Comparison of ENCODE assay signal across 9 cellular contexts in genomic region chr14:75127903-75128595, GRCh38. TPM values are rescaled to one million over a fixed set of nuclear protein-coding genes. Genes with fewer than 3 reads are reported as not detected.
DNase-seq lines count a peak whose midpoint lies in the region; ATAC-seq and TF ChIP-seq lines count a peak whose summit lies in the region.
"Had no signal": no experiment of that assay in that cellular context is flagged by ENCODE, and none has a peak within 500 bp of the region (broad histone marks: within the 10 kb centered on the region; RNA-seq: fewer than 3 reads in every experiment).

No MANE protein-coding gene starts in this region.

- no peak for ATAC-seq in activated T-cell treated with anti-CD3 and anti-CD28 coated beads, Interleukin-2, amount 50 U/mL, for 4 hours
- ATAC-seq in GM21447 (IDR thresholded peaks at IDR 0.05; ENCODE audit: unreplicated experiment), result no peak
- ATAC-seq in HG03565 (IDR thresholded peaks at IDR 0.05; ENCODE audit: unreplicated experiment), result no peak

- 60 to 69% methylated on average over 10 of the region's 10 CpGs for WGBS in thyroid gland, 2 donors

- no peaks in the 10 kb centered on the region for H3K9me3 Mint-ChIP-seq in activated T-cell treated with anti-CD3 and anti-CD28 coated beads, Interleukin-2, amount 50 U/mL, for 4 hours
- H3K9me3 Mint-ChIP-seq in activated T-helper 2 cell treated with anti-CD3 and anti-CD28 coated beads, Interferon-gamma antibody, Interleukin-2, Interleukin-4, amounts not matched to agents 10 μg/mL and 5 μg/mL and 100 μg/mL, durations not matched to agents 14 hours and 24 hours and 36 hours, result no peaks in the 10 kb centered on the region

- H3K9me3 ChIP-seq in thyroid gland, result no peaks in the 10 kb centered on the region

- H3K36me3 ChIP-seq in kidney epithelial cell (ENCODE audit: control insufficient read depth, insufficient read depth, low read length) (no peaks in the 10 kb centered on the region), thyroid gland (no peaks in the 10 kb centered on the region)

- H3K27me3 ChIP-seq in kidney epithelial cell (ENCODE audit: control insufficient read depth, insufficient read depth, low read length) (no peaks in the 10 kb centered on the region), thyroid gland (no peaks in the 10 kb centered on the region)

- H3K27me3 Mint-ChIP-seq in activated T-cell treated with anti-CD3 and anti-CD28 coated beads, Interleukin-2, amount 50 U/mL, for 4 hours (ENCODE audit: low read depth), result no peaks in the 10 kb centered on the region
- no peaks in the 10 kb centered on the region for H3K27me3 Mint-ChIP-seq in activated T-helper 2 cell treated with anti-CD3 and anti-CD28 coated beads, Interferon-gamma antibody, Interleukin-2, Interleukin-4, amounts not matched to agents 10 μg/mL and 5 μg/mL and 100 μg/mL, durations not matched to agents 14 hours and 24 hours and 36 hours (ENCODE audit: low read depth)

- TF ChIP-seq POLR2A in thyroid gland (IDR thresholded peaks at IDR 0.05), result no peak

- peak overlapping the region; percentile 94 for H3K27ac Mint-ChIP-seq in activated T-helper 2 cell treated with anti-CD3 and anti-CD28 coated beads, Interferon-gamma antibody, Interleukin-2, Interleukin-4, amounts not matched to agents 10 μg/mL and 5 μg/mL and 100 μg/mL, durations not matched to agents 14 hours and 24 hours and 36 hours

- peaks cover 18% of the 10 kb centered on the region for H3K36me3 Mint-ChIP-seq in activated T-cell treated with anti-CD3 and anti-CD28 coated beads, Interleukin-2, amount 50 U/mL, for 4 hours (ENCODE audit: insufficient read depth)
- peaks cover 38% of the 10 kb centered on the region for H3K36me3 Mint-ChIP-seq in activated T-helper 2 cell treated with anti-CD3 and anti-CD28 coated beads, Interferon-gamma antibody, Interleukin-2, Interleukin-4, amounts not matched to agents 10 μg/mL and 5 μg/mL and 100 μg/mL, durations not matched to agents 14 hours and 24 hours and 36 hours (ENCODE audit: low read depth)

- intact Hi-C loops in activated T-helper 2 cell treated with anti-CD3 and anti-CD28 coated beads, Interferon-gamma antibody, Interleukin-2, Interleukin-4, amounts not matched to agents 10 μg/mL and 5 μg/mL and 100 μg/mL, durations not matched to agents 14 hours and 24 hours and 36 hours (cut with micrococcal nuclease), result loop anchor here (1.0 to 10.0 kb wide), 4 partner anchors 49 to 534 kb away; partner anchors contain the start of genes ERG28, TMED10 and TTLL5
- intact Hi-C loops in thyroid gland (cut with DNase I), result no loop called here

- H3K4me1 Mint-ChIP-seq in activated T-cell treated with anti-CD3 and anti-CD28 coated beads, Interleukin-2, amount 50 U/mL, for 4 hours (ENCODE audit: low read depth), result peaks cover 39% of the 10 kb centered on the region
- H3K4me1 Mint-ChIP-seq in activated T-helper 2 cell treated with anti-CD3 and anti-CD28 coated beads, Interferon-gamma antibody, Interleukin-2, Interleukin-4, amounts not matched to agents 10 μg/mL and 5 μg/mL and 100 μg/mL, durations not matched to agents 14 hours and 24 hours and 36 hours (ENCODE audit: low read depth), result peaks cover 42% of the 10 kb centered on the region

- H3K4me3 Mint-ChIP-seq in activated T-cell treated with anti-CD3 and anti-CD28 coated beads, Interleukin-2, amount 50 U/mL, for 4 hours, result peak overlapping the region; percentile 97
- peak overlapping the region; percentile 98 for H3K4me3 Mint-ChIP-seq in activated T-helper 2 cell treated with anti-CD3 and anti-CD28 coated beads, Interferon-gamma antibody, Interleukin-2, Interleukin-4, amounts not matched to agents 10 μg/mL and 5 μg/mL and 100 μg/mL, durations not matched to agents 14 hours and 24 hours and 36 hours (ENCODE audit: low read depth)

- H3K27ac ChIP-seq in thyroid gland, result peak overlapping the region in 2 of 3 donors; percentile 93 to 95

- peaks cover 22 to 28% of the 10 kb centered on the region in 2 donors for H3K4me1 ChIP-seq in thyroid gland

- peak overlapping the region; percentile 78 for H3K4me3 ChIP-seq in kidney epithelial cell (ENCODE audit: low read depth, low read length)
- H3K4me3 ChIP-seq in thyroid gland (replicated peaks in 1 of 3), result peak overlapping the region in 2 of 3 donors; percentile 70 to 71

- no peak for DNase-seq in activated T-cell treated with anti-CD3 and anti-CD28 coated beads, Interleukin-2, amount 50 U/mL, for 4 hours
- no peak for DNase-seq in activated T-cell treated with anti-CD3 and anti-CD28 coated beads, Interleukin-2, amount 50 U/mL, for 48 hours
- no peak for DNase-seq in activated T-helper 2 cell treated with anti-CD3 and anti-CD28 coated beads, Interferon-gamma antibody, Interleukin-2, Interleukin-4, amounts not matched to agents 10 μg/mL and 5 μg/mL and 100 μg/mL, durations not matched to agents 14 hours and 24 hours and 36 hours (ENCODE audit: low spot score)
- DNase-seq in kidney epithelial cell (ENCODE audit: low read depth) (no peak), thyroid gland (peak in 1 of 2 donors; percentile 8)
- no peak for DNase-seq in stimulated activated naive CD4-positive, alpha-beta T cell treated with Interleukin-2 at 50 U/mL for 16 hours (lab: John Stamatoyannopoulos, UW)
- DNase-seq: GF-D8 had no signal

- no peak for TF ChIP-seq CTCF in kidney epithelial cell (IDR thresholded peaks at IDR 0.05; ENCODE audit: insufficient read depth, low read length, poor library complexity, severe bottlenecking)
- TF ChIP-seq CTCF in thyroid gland (IDR thresholded peaks at IDR 0.05), result no peak

RNA-seq across cellular contexts. Expression of gene NEK9, which starts 1.2 kb away (rescaled TPM):
- total RNA-seq in activated T-cell treated with anti-CD3 and anti-CD28 coated beads, Interleukin-2, amount 50 U/mL, for 4 hours, result 10 to 100 TPM; 48.5 to 51.2 (median 50.4) TPM
- total RNA-seq in activated T-helper 2 cell treated with anti-CD3 and anti-CD28 coated beads, Interferon-gamma antibody, Interleukin-2, Interleukin-4, amounts not matched to agents 10 μg/mL and 5 μg/mL and 100 μg/mL, durations not matched to agents 14 hours and 24 hours and 36 hours, result 58.1 and 69.8 TPM in 2 replicates
- total RNA-seq in kidney epithelial cell (28.1 and 43.5 TPM in 2 replicates), thyroid gland (10 to 100 TPM; 65.4 to 84.6 (median 76.9) TPM)

RNA-seq across cellular contexts. Expression of gene TMED10, which starts 48.4 kb away (rescaled TPM):
- total RNA-seq in activated T-cell treated with anti-CD3 and anti-CD28 coated beads, Interleukin-2, amount 50 U/mL, for 4 hours, result 100 to 1,000 TPM; 184 to 196 (median 195) TPM
- total RNA-seq in activated T-helper 2 cell treated with anti-CD3 and anti-CD28 coated beads, Interferon-gamma antibody, Interleukin-2, Interleukin-4, amounts not matched to agents 10 μg/mL and 5 μg/mL and 100 μg/mL, durations not matched to agents 14 hours and 24 hours and 36 hours, result 231 and 248 TPM in 2 replicates
- 271 and 309 TPM in 2 replicates for total RNA-seq in kidney epithelial cell
- 100 to 1,000 TPM; 289 to 559 (median 388) TPM for total RNA-seq in thyroid gland

RNA-seq across cellular contexts. Expression of gene ZC2HC1C, which starts 58.6 kb away (rescaled TPM):
- under 1 TPM; 0.45 to 0.84 (median 0.78) TPM for total RNA-seq in activated T-cell treated with anti-CD3 and anti-CD28 coated beads, Interleukin-2, amount 50 U/mL, for 4 hours
- 0.94 and 1.5 TPM in 2 replicates for total RNA-seq in activated T-helper 2 cell treated with anti-CD3 and anti-CD28 coated beads, Interferon-gamma antibody, Interleukin-2, Interleukin-4, amounts not matched to agents 10 μg/mL and 5 μg/mL and 100 μg/mL, durations not matched to agents 14 hours and 24 hours and 36 hours
- 4.0 and 9.2 TPM in 2 replicates for total RNA-seq in kidney epithelial cell
- 10 to 100 TPM in 2 of 4 donors, 1 to 10 TPM in 2; 8.3 to 15.8 (median 12.4) TPM for total RNA-seq in thyroid gland
